ENCODE assay signal across 28 cellular contexts in genomic region chr1:18974005-18974404, GRCh38.
"Had no signal": no experiment of that assay in that cellular context is flagged by ENCODE, and none has a peak within 500 bp of the region (broad histone marks: within the 10 kb centered on the region; RNA-seq: fewer than 3 reads in every experiment).

No MANE protein-coding gene starts in this region.

- H3K9me3 ChIP-seq: left lung, lower lobe of right lung, neutrophil, right atrium auricular region, right lobe of liver, suprapubic skin, thoracic aorta, tibial nerve, uterus had no signal

- H3K4me3 ChIP-seq: left lung, lower lobe of right lung, neural progenitor cell, right atrium auricular region, right lobe of liver, skin epidermis, suprapubic skin, thoracic aorta, tibial nerve, uterus had no signal

- H3K4me1 ChIP-seq: neural progenitor cell, parathyroid adenoma, right lobe of liver, uterus had no signal

- H3K36me3 ChIP-seq: left lung, lower lobe of right lung, neural progenitor cell, neutrophil, right atrium auricular region, right lobe of liver, suprapubic skin, thoracic aorta, tibial nerve, uterus had no signal

- H3K27ac Mint-ChIP-seq: immature natural killer cell; mesothelial cell of epicardium; natural killer cell; neural progenitor cell; progenitor cell of endocrine pancreas; stimulated activated effector memory CD8-positive, alpha-beta T cell treated with anti-CD3 and anti-CD28 coated beads, Interleukin-12 subunit alpha, Interleukin-12 subunit beta, amount 100 ng/mL, for 72 hours; stimulated activated naive CD8-positive, alpha-beta T cell treated with anti-CD3 and anti-CD28 coated beads, Interleukin-15, Interleukin-2, amounts not matched to agents 100 ng/mL and 50 ng/mL, for 24 hours; type B pancreatic cell had no signal

- ATAC-seq: left colon; left lung; lower lobe of right lung; natural killer cell; right lobe of liver; stimulated activated effector memory CD8-positive, alpha-beta T cell treated with anti-CD3 and anti-CD28 coated beads, Interleukin-12 subunit alpha, Interleukin-12 subunit beta, amount 100 ng/mL, for 72 hours had no signal

- H3K4me3 Mint-ChIP-seq: immature natural killer cell; mesothelial cell of epicardium; naive B cell; natural killer cell; nephron progenitor cell; neural progenitor cell; stimulated activated effector memory CD8-positive, alpha-beta T cell treated with anti-CD3 and anti-CD28 coated beads, Interleukin-12 subunit alpha, Interleukin-12 subunit beta, amount 100 ng/mL, for 72 hours; stimulated activated naive CD8-positive, alpha-beta T cell treated with anti-CD3 and anti-CD28 coated beads, Interleukin-15, Interleukin-2, amounts not matched to agents 100 ng/mL and 50 ng/mL, for 24 hours; type B pancreatic cell had no signal

- H3K36me3 Mint-ChIP-seq: immature natural killer cell; mesothelial cell of epicardium; naive B cell; natural killer cell; neural progenitor cell; stimulated activated effector memory CD8-positive, alpha-beta T cell treated with anti-CD3 and anti-CD28 coated beads, Interleukin-12 subunit alpha, Interleukin-12 subunit beta, amount 100 ng/mL, for 72 hours; type B pancreatic cell had no signal

- DNase-seq: immature natural killer cell; kidney; left colon; left lung; lower lobe of right lung; mammary epithelial cell; mesenchymal stem cell; naive B cell; natural killer cell; nephron progenitor cell; occipital lobe; right lobe of liver; stimulated activated CD4-positive, alpha-beta T cell treated with anti-CD3 and anti-CD28 coated beads, Interleukin-4, amount 100 ng/mL, for 24 hours; stimulated activated naive CD4-positive, alpha-beta T cell; uterus had no signal

- H3K27me3 ChIP-seq: left lung, neural progenitor cell, right atrium auricular region, right lobe of liver, suprapubic skin, tibial nerve, uterus had no signal

- H3K4me1 Mint-ChIP-seq: mesothelial cell of epicardium, neural progenitor cell had no signal

- H3K27ac ChIP-seq: left lung, lower lobe of right lung, neural progenitor cell, neutrophil, parathyroid adenoma, right atrium auricular region, right lobe of liver, skin epidermis, suprapubic skin, thoracic aorta, tibial nerve, uterus had no signal
